In the genomic region with DNA sequence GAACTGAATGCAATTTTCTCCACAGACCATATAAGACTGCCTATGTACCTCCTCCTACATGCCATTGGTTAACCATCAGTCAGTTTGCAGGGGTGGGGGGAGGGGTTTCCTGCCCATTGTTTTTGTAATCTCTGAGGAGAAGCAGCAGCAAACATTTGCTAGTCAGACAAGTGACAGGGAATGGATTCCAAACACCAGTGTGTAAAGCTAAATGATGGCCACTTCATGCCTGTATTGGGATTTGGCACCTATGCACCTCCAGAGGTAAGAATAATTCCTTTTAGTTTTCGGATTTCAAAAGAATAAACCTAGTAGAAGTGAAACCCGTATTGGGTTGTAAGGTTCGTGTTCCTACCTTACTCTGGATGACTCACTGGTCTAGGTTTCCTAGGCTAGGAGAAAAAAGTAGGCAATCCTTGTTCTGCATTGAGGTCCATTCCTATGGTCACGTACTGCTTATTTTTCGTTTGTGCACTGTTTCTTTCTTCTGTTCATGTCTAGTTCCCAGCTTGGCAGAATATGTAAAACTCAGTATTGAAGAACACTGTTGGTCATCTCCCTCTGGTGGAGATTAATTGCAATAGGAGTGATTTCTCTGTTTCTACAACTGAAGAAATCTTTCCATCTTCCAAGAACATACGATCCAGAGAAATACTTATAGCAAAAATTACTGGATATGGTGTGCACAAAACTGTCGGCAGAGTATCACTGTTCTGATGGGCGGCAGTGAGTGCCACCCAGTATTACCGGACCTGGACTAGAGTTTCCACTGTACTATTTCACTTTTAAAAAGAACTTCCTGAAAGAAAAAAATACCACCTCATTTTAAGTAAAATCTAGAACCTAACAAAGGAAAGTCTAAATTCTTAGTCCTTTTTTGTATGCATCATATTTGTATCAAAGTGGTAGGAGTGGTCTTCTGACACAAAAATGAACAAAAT, we compare ENCODE assay signal across 8 cellular contexts. TPM values are rescaled to one million over a fixed set of nuclear protein-coding genes. Genes with fewer than 3 reads are reported as not detected.
DNase-seq lines count a peak whose midpoint lies in the region; ATAC-seq and TF ChIP-seq lines count a peak whose summit lies in the region.

A gene (plus strand): TSS at position 150 of the 941 bp plus-strand sequence. CDS start 31 bp downstream, at position 181.

- no peaks in the 10 kb centered on the region for H3K4me1 ChIP-seq in aorta (ENCODE audit: control insufficient read depth in 1 of 2, insufficient read depth in 2 of 2, low read length in 2 of 2)

- ATAC-seq in HG02798 (IDR thresholded peaks at IDR 0.05; ENCODE audit: poor library complexity, unreplicated experiment): peak; percentile 43
- peak; percentile 78 to 89 (median 86) for ATAC-seq in T-cell (replicated peaks in 1 of 4)
- peak; percentile 84 for ATAC-seq in aorta (ENCODE audit: low FRiP score)
- ATAC-seq in HG02938 (IDR thresholded peaks at IDR 0.05; ENCODE audit: unreplicated experiment): no peak
- ATAC-seq in HG02852 (IDR thresholded peaks at IDR 0.05; ENCODE audit: unreplicated experiment): no peak

- WGBS in aorta, 2 donors: 1 to 8% methylated on average over 9 of the region's 9 CpGs

- H3K27ac Mint-ChIP-seq in T-cell: no peak within 1 kb of the TSS

- CTCF ChIA-PET in T-cell (lab: Charles Lee): interaction anchor here (0.6 to 2.0 kb wide), 3 partner anchors 245 to 1857 kb away, joined by 3 to 6 read pairs (median 3); no protein-coding TSS in a partner anchor

- peaks cover 10 to 14% of the 10 kb centered on the region in 2 donors for H3K27me3 Mint-ChIP-seq in T-cell

- H3K4me3 Mint-ChIP-seq in T-cell: peak within 1 kb of the TSS; percentile 66 to 76 (median 70)

- H3K27me3 ChIP-seq in aorta (ENCODE audit: control insufficient read depth in 1 of 2, insufficient read depth in 2 of 2, low read length in 1 of 2): no peaks in the 10 kb centered on the region

- DNase-seq in CD1c-positive myeloid dendritic cell (ENCODE audit: extremely low spot score) (peak; percentile 20), T-cell (peak in 7 of 34 experiments; percentile 1 to 23 (median 5)), erythroblast (lab: John Stamatoyannopoulos, UW) (peak; percentile 56 to 63), mucosa of gallbladder (ENCODE audit: low spot score) (peak; percentile 44), aorta (no peak)

- intact Hi-C loops in aorta (cut with DNase I): loop anchor here (1.0 to 5.0 kb wide), 4 partner anchors 53 to 244 kb away; no protein-coding TSS in a partner anchor

- H3K4me3 ChIP-seq in aorta (ENCODE audit: low read length in 2 of 2): peak within 1 kb of the TSS; percentile 96 to 98

- H3K36me3 Mint-ChIP-seq in T-cell: no peaks in the 10 kb centered on the region

- peak; percentile 88 for TF ChIP-seq POLR2A in erythroblast (IDR thresholded peaks at IDR 0.05; ENCODE audit: low read length)

- H3K27ac ChIP-seq in aorta (ENCODE audit: low read depth in 1 of 2, low read length in 2 of 2): peak within 1 kb of the TSS; percentile 84 to 87

- peaks cover 4 to 14% (median 9%) of the 10 kb centered on the region in 3 donors for H3K9me3 Mint-ChIP-seq in T-cell

- POLR2A ChIA-PET in T-cell (lab: Charles Lee): interaction anchor here in 1 of 2 donors (0.6 kb wide), 1 partner anchor 289 kb away, joined by 8 read pairs; no protein-coding TSS in a partner anchor

- H3K36me3 ChIP-seq in aorta (ENCODE audit: control insufficient read depth in 1 of 2, insufficient read depth in 2 of 2, low read length in 1 of 2): peaks cover 2 to 5% of the 10 kb centered on the region in 2 donors

- peaks cover 5 to 10% (median 6%) of the 10 kb centered on the region in 3 donors for H3K4me1 Mint-ChIP-seq in T-cell

- H3K9me3 ChIP-seq in aorta (ENCODE audit: control insufficient read depth, low read length): peaks cover 2% of the 10 kb centered on the region

RNA-seq across cellular contexts. Expression of the gene that starts here (rescaled TPM):
- total RNA-seq in T-cell: 10 to 100 TPM in 1 of 5 donors, 1 to 10 TPM in 4; 1.1 to 13.6 (median 4.2) TPM
- 553 TPM for total RNA-seq in mucosa of gallbladder
- 10 to 100 TPM; 36.2 to 98.8 TPM for total RNA-seq in aorta
- 100 to 1,000 TPM; 153 to 180 TPM for polyA plus RNA-seq in aorta

Comparison
In these comparisons a context has a peak if more than half of its experiments do, and no peak if none do; other contexts are left out.
1. DNase-seq: peak in CD1c-positive myeloid dendritic cell (single experiment), erythroblast (2 of 2) and mucosa of gallbladder (single experiment); none in aorta (0 of 2).
2. ATAC-seq: peak in HG02798 (single experiment), T-cell (4 of 4) and aorta (single experiment); none in HG02938 (single experiment) and HG02852 (single experiment).